In genomic region chr12:63911336-63911735, GRCh38 we compare ENCODE assay signal across 14 cellular contexts.
"Had no signal": no experiment of that assay in that cellular context is flagged by ENCODE, and none has a peak within 500 bp of the region (broad histone marks: within the 10 kb centered on the region; RNA-seq: fewer than 3 reads in every experiment).

No MANE protein-coding gene starts in this region.

- ATAC-seq: activated T-cell treated with anti-CD3 and anti-CD28 coated beads, Interleukin-2, amount 50 U/mL, for 4 hours; gastroesophageal sphincter; T-helper 17 cell had no signal

- H3K9me3 ChIP-seq: ovary, stomach, thoracic aorta had no signal

- DNase-seq: activated CD4-positive, alpha-beta T cell treated with anti-CD3 and anti-CD28 coated beads, Interleukin-2, amount 50 U/mL, for 48 hours; activated CD4-positive, CD25-positive, alpha-beta regulatory T cell treated with anti-CD3 and anti-CD28 coated beads, Interleukin-2, amount 50 U/mL, for 72 hours; activated effector memory CD4-positive, alpha-beta T cell treated with anti-CD3 and anti-CD28 coated beads, Interleukin-2, amount 50 U/mL, for 16 hours; activated T-cell treated with anti-CD3 and anti-CD28 coated beads, Interleukin-2, amount 50 U/mL, for 4 hours; caudate nucleus; effector CD8-positive, alpha-beta T cell; hypothalamus; ovary; stomach; T-helper 17 cell had no signal

- H3K27ac ChIP-seq: coronary artery, gastroesophageal sphincter, ovary, skin epidermis, stomach, thoracic aorta had no signal

- H3K27me3 ChIP-seq: gastroesophageal sphincter, ovary, stomach had no signal

- H3K4me3 ChIP-seq: coronary artery, gastroesophageal sphincter, ovary, skin epidermis, stomach, thoracic aorta had no signal

- H3K36me3 ChIP-seq: gastroesophageal sphincter, ovary, stomach, thoracic aorta had no signal
